In genomic region chr3:122234117-122234516, GRCh38 we compare ENCODE assay signal across 28 cellular contexts. TPM values are rescaled to one million over a fixed set of nuclear protein-coding genes. Genes with fewer than 3 reads are reported as not detected.
"Had no signal": no experiment of that assay in that cellular context is flagged by ENCODE, and none has a peak within 500 bp of the region (broad histone marks: within the 10 kb centered on the region; RNA-seq: fewer than 3 reads in every experiment).

No MANE protein-coding gene starts in this region.

- H3K36me3 ChIP-seq: ascending aorta, cardiac muscle cell, colonic mucosa, gastrocnemius medialis, left lung, lower lobe of right lung, transverse colon had no signal

- H3K36me3 Mint-ChIP-seq: activated naive CD8-positive, alpha-beta T cell treated with anti-CD3 and anti-CD28 coated beads, Interleukin-2, amount 10 ng/mL, durations not matched to agents 7 days and 5 days; brain; naive thymus-derived CD8-positive, alpha-beta T cell; T-cell had no signal

- H3K9me3 Mint-ChIP-seq: activated naive CD4-positive, alpha-beta T cell treated with anti-CD3 and anti-CD28 coated beads for 36 hours; activated naive CD8-positive, alpha-beta T cell treated with anti-CD3 and anti-CD28 coated beads, Interleukin-2, amount 10 ng/mL, durations not matched to agents 7 days and 5 days; brain; effector memory CD8-positive, alpha-beta T cell; naive thymus-derived CD8-positive, alpha-beta T cell; T-cell; T-helper 2 cell treated with Interferon-gamma antibody and Interleukin-4, amounts not matched to agents 5 μg/mL and 100 μg/mL, for 36 hours had no signal

- H3K27me3 ChIP-seq: ascending aorta, cardiac muscle cell, colonic mucosa, gastrocnemius medialis, left lung, transverse colon had no signal

- H3K27ac Mint-ChIP-seq: activated naive CD4-positive, alpha-beta T cell treated with anti-CD3 and anti-CD28 coated beads for 36 hours; activated naive CD8-positive, alpha-beta T cell treated with anti-CD3 and anti-CD28 coated beads, Interleukin-2, amount 10 ng/mL, durations not matched to agents 7 days and 5 days; brain; naive thymus-derived CD8-positive, alpha-beta T cell; T-cell had no signal

- H3K4me3 ChIP-seq: ascending aorta, cardiac muscle cell, colonic mucosa, gastrocnemius medialis, left lung, lower lobe of right lung, skin epidermis, transverse colon had no signal

- H3K9me3 ChIP-seq: ascending aorta, colonic mucosa, gastrocnemius medialis, left lung, lower lobe of right lung, transverse colon had no signal

- H3K27ac ChIP-seq: ascending aorta, cardiac muscle cell, colonic mucosa, gastrocnemius medialis, transverse colon had no signal

- H3K4me3 Mint-ChIP-seq: activated naive CD4-positive, alpha-beta T cell treated with anti-CD3 and anti-CD28 coated beads for 36 hours; brain; T-cell had no signal

- H3K4me1 Mint-ChIP-seq: brain had no signal

- H3K4me1 ChIP-seq: ascending aorta, colonic mucosa, gastrocnemius medialis, lower lobe of right lung, transverse colon had no signal

- DNase-seq: activated CD8-positive, alpha-beta memory T cell treated with anti-CD3 and anti-CD28 coated beads for 24 hours; activated effector memory CD4-positive, alpha-beta T cell treated with anti-CD3 and anti-CD28 coated beads, Interleukin-2, amount 50 U/mL, for 16 hours; activated naive CD8-positive, alpha-beta T cell treated with anti-CD3 and anti-CD28 coated beads, Interleukin-2, amount 10 ng/mL, durations not matched to agents 7 days and 5 days; cerebellar nuclear complex; colonic mucosa; effector memory CD8-positive, alpha-beta T cell; erythroblast; gastrocnemius medialis; glutamatergic neuron; mesenchymal stem cell; retina; stimulated activated CD4-positive, alpha-beta T cell treated with anti-CD3 and anti-CD28 coated beads, Interleukin-4, amount 100 ng/mL, for 4 hours; stimulated activated naive CD4-positive, alpha-beta T cell treated with Interleukin-2 at 50 U/mL for 16 hours had no signal

RNA-seq across cellular contexts. Expression of gene CASR, which starts 50.6 kb away (rescaled TPM):
- total RNA-seq: activated naive CD4-positive, alpha-beta T cell treated with anti-CD3 and anti-CD28 coated beads for 36 hours; activated naive CD8-positive, alpha-beta T cell treated with anti-CD3 and anti-CD28 coated beads, Interleukin-2, amount 10 ng/mL, durations not matched to agents 7 days and 5 days; ascending aorta; gastrocnemius medialis; lower lobe of right lung; naive thymus-derived CD8-positive, alpha-beta T cell; osteoblast; posterior vena cava; sciatic nerve; temporal lobe had no signal
